In genomic region chr5:174327317-174327864, GRCh38 we compare ENCODE assay signal across 8 cellular contexts.
DNase-seq lines count a peak whose midpoint lies in the region; ATAC-seq, FAIRE-seq and TF ChIP-seq lines count a peak whose summit lies in the region.

No MANE protein-coding gene starts in this region.

- peak; percentile 69 for FAIRE-seq in RCC 7860 (lab: Jason Lieb, UNC)

- no peaks in the 10 kb centered on the region for H3K36me3 Mint-ChIP-seq in natural killer cell
- H3K36me3 Mint-ChIP-seq in natural killer cell treated with Interleukin-12 subunit alpha and Interleukin-12 subunit beta and Interleukin-15 and Interleukin-18, amount 100 ng/mL, for 72 hours, result no peaks in the 10 kb centered on the region
- H3K36me3 Mint-ChIP-seq in activated naive CD4-positive, alpha-beta T cell treated with anti-CD3 and anti-CD28 coated beads, Interleukin-2, amount 10 ng/mL, durations not matched to agents 7 days and 5 days, result no peaks in the 10 kb centered on the region

- no peak overlapping the region for H3K27ac Mint-ChIP-seq in natural killer cell
- H3K27ac Mint-ChIP-seq in natural killer cell treated with Interleukin-12 subunit alpha and Interleukin-12 subunit beta and Interleukin-15 and Interleukin-18, amount 100 ng/mL, for 72 hours, result no peak overlapping the region
- H3K27ac Mint-ChIP-seq in activated naive CD4-positive, alpha-beta T cell treated with anti-CD3 and anti-CD28 coated beads, Interleukin-2, amount 10 ng/mL, durations not matched to agents 7 days and 5 days, result no peak overlapping the region

- H3K36me3 ChIP-seq in left ventricle myocardium inferior, result no peaks in the 10 kb centered on the region

- H3K4me1 ChIP-seq in left ventricle myocardium inferior, result no peaks in the 10 kb centered on the region

- CTCF ChIA-PET in activated naive CD4-positive, alpha-beta T cell treated with anti-CD3 and anti-CD28 coated beads, Interleukin-2, amount 10 ng/mL, durations not matched to agents 7 days and 5 days (lab: Charles Lee), result interaction anchor here (0.5 to 2.5 kb wide), 7 partner anchors 9 to 470 kb away, joined by 3 to 8 read pairs (median 4); no protein-coding TSS in a partner anchor

- H3K4me3 Mint-ChIP-seq in natural killer cell, result no peak overlapping the region
- no peak overlapping the region for H3K4me3 Mint-ChIP-seq in natural killer cell treated with Interleukin-12 subunit alpha and Interleukin-12 subunit beta and Interleukin-15 and Interleukin-18, amount 100 ng/mL, for 72 hours
- H3K4me3 Mint-ChIP-seq in activated naive CD4-positive, alpha-beta T cell treated with anti-CD3 and anti-CD28 coated beads, Interleukin-2, amount 10 ng/mL, durations not matched to agents 7 days and 5 days, result no peak overlapping the region

- no peak overlapping the region for H3K27ac ChIP-seq in left ventricle myocardium inferior (replicated peaks)

- DNase-seq in natural killer cell, result no peak
- DNase-seq in natural killer cell treated with Interleukin-12 subunit alpha and Interleukin-12 subunit beta and Interleukin-15 and Interleukin-18, amount 100 ng/mL, for 72 hours (ENCODE audit: low spot score), result no peak
- DNase-seq in HuH-7.5 (ENCODE audit: low spot score), result peak; percentile 79
- peak; percentile 81 for DNase-seq in RCC 7860 (ENCODE audit: low spot score)
- peak; percentile 67 for DNase-seq in activated naive CD4-positive, alpha-beta T cell treated with anti-CD3 and anti-CD28 coated beads, Interleukin-2, amount 10 ng/mL, durations not matched to agents 7 days and 5 days
- peak; percentile 56 for DNase-seq in left ventricle myocardium inferior
- peak; percentile 16 to 44 (median 41) for DNase-seq in stimulated activated CD4-positive, alpha-beta T cell treated with anti-CD3 and anti-CD28 coated beads, Interleukin-12 subunit alpha, Interleukin-12 subunit beta, amount 100 ng/mL, for 48 hours (ENCODE audit: low read depth in 2 of 3, low spot score in 1 of 3)
- no peak for DNase-seq in NCI-H446 treated with DMSO at 0.1 percent for 48 hours (lab: John Stamatoyannopoulos, UW)

- peaks cover 79% of the 10 kb centered on the region for H3K27me3 ChIP-seq in left ventricle myocardium inferior (ENCODE audit: low read depth)

- H3K9me3 Mint-ChIP-seq in natural killer cell, result no peaks in the 10 kb centered on the region
- H3K9me3 Mint-ChIP-seq in natural killer cell treated with Interleukin-12 subunit alpha and Interleukin-12 subunit beta and Interleukin-15 and Interleukin-18, amount 100 ng/mL, for 72 hours, result no peaks in the 10 kb centered on the region
- H3K9me3 Mint-ChIP-seq in activated naive CD4-positive, alpha-beta T cell treated with anti-CD3 and anti-CD28 coated beads, Interleukin-2, amount 10 ng/mL, durations not matched to agents 7 days and 5 days, result no peaks in the 10 kb centered on the region

- no peak overlapping the region for H3K4me3 ChIP-seq in left ventricle myocardium inferior

- TF ChIP-seq CTCF in natural killer cell (IDR thresholded peaks at IDR 0.05) (peak; percentile 20), left ventricle myocardium inferior (IDR thresholded peaks at IDR 0.05; ENCODE audit: borderline replicate concordance) (peak; percentile 78)

- H3K9me3 ChIP-seq in left ventricle myocardium inferior (replicated peaks), result no peaks in the 10 kb centered on the region

- no peaks in the 10 kb centered on the region for H3K4me1 Mint-ChIP-seq in natural killer cell
- no peaks in the 10 kb centered on the region for H3K4me1 Mint-ChIP-seq in natural killer cell treated with Interleukin-12 subunit alpha and Interleukin-12 subunit beta and Interleukin-15 and Interleukin-18, amount 100 ng/mL, for 72 hours (ENCODE audit: low read depth in 2 of 2)
- H3K4me1 Mint-ChIP-seq in activated naive CD4-positive, alpha-beta T cell treated with anti-CD3 and anti-CD28 coated beads, Interleukin-2, amount 10 ng/mL, durations not matched to agents 7 days and 5 days, result no peaks in the 10 kb centered on the region

- intact Hi-C loops in natural killer cell (cut with micrococcal nuclease), result no loop called here
- intact Hi-C loops in left ventricle myocardium inferior (cut with micrococcal nuclease), result no loop called here

- H3K27me3 Mint-ChIP-seq in natural killer cell (ENCODE audit: low read depth in 2 of 2), result peaks cover 8 to 16% of the 10 kb centered on the region in 2 donors
- H3K27me3 Mint-ChIP-seq in natural killer cell treated with Interleukin-12 subunit alpha and Interleukin-12 subunit beta and Interleukin-15 and Interleukin-18, amount 100 ng/mL, for 72 hours, result peaks cover 21% of the 10 kb centered on the region in 2 donors
- H3K27me3 Mint-ChIP-seq in activated naive CD4-positive, alpha-beta T cell treated with anti-CD3 and anti-CD28 coated beads, Interleukin-2, amount 10 ng/mL, durations not matched to agents 7 days and 5 days, result peaks cover 11% of the 10 kb centered on the region

- peak in 1 of 3 donors; percentile 21 for ATAC-seq in natural killer cell
- no peak for ATAC-seq in natural killer cell treated with Interleukin-12 subunit alpha and Interleukin-12 subunit beta and Interleukin-15 and Interleukin-18, amount 100 ng/mL, for 72 hours

Comparison
In these comparisons a context has a peak if more than half of its experiments do, and no peak if none do; other contexts are left out.
1. DNase-seq: peak in HuH-7.5 (single experiment), RCC 7860 (single experiment), activated naive CD4-positive, alpha-beta T cell treated with anti-CD3 and anti-CD28 coated beads, Interleukin-2, amount 10 ng/mL, durations not matched to agents 7 days and 5 days (single experiment), left ventricle myocardium inferior (single experiment) and stimulated activated CD4-positive, alpha-beta T cell treated with anti-CD3 and anti-CD28 coated beads, Interleukin-12 subunit alpha, Interleukin-12 subunit beta, amount 100 ng/mL, for 48 hours (3 of 3); none in natural killer cell (single experiment), natural killer cell treated with Interleukin-12 subunit alpha and Interleukin-12 subunit beta and Interleukin-15 and Interleukin-18, amount 100 ng/mL, for 72 hours (single experiment) and NCI-H446 treated with DMSO at 0.1 percent for 48 hours (single experiment).